Comparison of ENCODE assay signal across 8 cellular contexts in genomic region chr11:6362868-6363678, GRCh38. TPM values are rescaled to one million over a fixed set of nuclear protein-coding genes. Genes with fewer than 3 reads are reported as not detected.
A peak's percentile ranks its signal among the peaks of the same experiment; 100 is the strongest.
DNase-seq lines count a peak whose midpoint lies in the region; ATAC-seq lines count a peak whose summit lies in the region.

No MANE protein-coding gene starts in this region.

- ATAC-seq in GM18502 (IDR thresholded peaks at IDR 0.05; ENCODE audit: poor library complexity, unreplicated experiment): peak; percentile 86
- peak; percentile 81 for ATAC-seq in HG02970 (IDR thresholded peaks at IDR 0.05; ENCODE audit: low FRiP score, unreplicated experiment)
- peak; percentile 83 to 85 for ATAC-seq in activated CD4-positive, CD25-positive, alpha-beta regulatory T cell treated with anti-CD3 and anti-CD28 coated beads, Interleukin-2, amount 50 U/mL, for 24 hours

- DNase-seq in A172 (ENCODE audit: low spot score) (peak; percentile 76), NCI-H2196 (lab: John Stamatoyannopoulos, UW; ENCODE audit: unreplicated experiment) (peak; percentile 79), cerebellar cortex (ENCODE audit: low spot score) (peak; percentile 90), left kidney (ENCODE audit: low read depth, low spot score) (peak; percentile 91)
- DNase-seq in stimulated activated CD4-positive, alpha-beta T cell treated with anti-CD3 and anti-CD28 coated beads, Interleukin-4, amount 100 ng/mL, for 1 hour: peak; percentile 70

RNA-seq across cellular contexts. Expression of gene SMPD1, which starts 27.2 kb away (rescaled TPM):
- total RNA-seq in A172 (2014; rRNA removed; shearing (Covaris generic)): 140 and 147 TPM in 2 replicates

RNA-seq across cellular contexts. Expression of gene CAVIN3, which starts 42.8 kb away (rescaled TPM):
- total RNA-seq in A172 (2014; rRNA removed; shearing (Covaris generic)): not detected in 2 replicates

RNA-seq across cellular contexts. Expression of gene APBB1, which starts 55.8 kb away (rescaled TPM):
- 58.4 and 63.3 TPM in 2 replicates for total RNA-seq in A172 (2014; rRNA removed; shearing (Covaris generic))

Comparison
In these comparisons a context has a peak if more than half of its experiments do, and no peak if none do; other contexts are left out.
1. Peak in every context shown above with its lines: DNase-seq and ATAC-seq.